Comparison of ENCODE assay signal across 14 cellular contexts in the genomic region with DNA sequence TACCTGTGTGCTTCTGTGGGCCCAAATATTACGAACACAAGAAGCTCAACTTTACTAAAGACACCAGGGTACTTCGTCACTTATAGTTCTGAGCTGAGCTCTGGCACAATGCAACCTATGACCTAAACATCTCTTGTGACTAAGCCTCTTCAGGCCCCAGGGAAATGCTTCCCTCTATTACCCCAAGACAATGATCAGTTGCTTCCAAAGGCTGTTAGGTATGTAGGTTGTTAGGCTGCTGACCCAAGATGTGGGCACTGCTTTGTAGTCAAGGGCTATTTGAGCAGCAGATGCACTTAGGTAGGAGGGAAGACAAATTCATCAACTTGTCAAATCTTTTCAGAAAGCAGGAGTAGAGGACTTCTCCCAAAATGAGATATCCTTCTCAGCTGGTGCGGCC.
DNase-seq lines count a peak whose midpoint lies in the region; ATAC-seq and TF ChIP-seq lines count a peak whose summit lies in the region.
"Had no signal": no experiment of that assay in that cellular context is flagged by ENCODE, and none has a peak within 500 bp of the region (broad histone marks: within the 10 kb centered on the region; RNA-seq: fewer than 3 reads in every experiment).

No MANE protein-coding gene starts in this region.

- no peak for TF ChIP-seq RAD21 in IMR-90 (IDR thresholded peaks at IDR 0.05; ENCODE audit: low read length)

- DNase-seq in IMR-90: no peak
- peak; percentile 4 for DNase-seq in epithelial cell of esophagus (ENCODE audit: low read depth)
- DNase-seq in islet precursor cell: peak; percentile 76
- no peak for DNase-seq in NCI-H524 (lab: John Stamatoyannopoulos, UW)
- DNase-seq in HK-2 (ENCODE audit: unreplicated experiment): no peak
- DNase-seq in mucosa of gallbladder (ENCODE audit: low spot score): no peak
- DNase-seq: Calu3; CD8-positive, alpha-beta T cell; DMS79 treated with DMSO at 0.1 percent for 48 hours; GF-D8 had no signal

- H3K27me3 ChIP-seq in IMR-90 (ENCODE audit: control insufficient read depth, insufficient read depth, low read length): peaks cover 24% of the 10 kb centered on the region
- H3K27me3 ChIP-seq: BLaER1 treated with 17β-estradiol and CSF1 and Interleukin-3, amounts not matched to agents 10 nM and 100 nM had no signal

- in situ Hi-C loops in IMR-90 (cut with MboI; ENCODE audit: low sequenced_read_pairs): no loop called here

- H2BK15ac ChIP-seq in IMR-90 (ENCODE audit: low read depth, low read length): no peak overlapping the region

- no TSS peak for BruUV-seq in IMR-90 (replicated peaks; lab: Mats Ljungman, UMichigan)

- CTCF ChIA-PET in IMR-90 (lab: Yijun Ruan, JAX): interaction anchor here (1.1 kb wide), 1 partner anchor 17 kb away, joined by 3 read pairs; no protein-coding TSS in a partner anchor

- peak overlapping the region; percentile 18; the same call in 1 of the 2 replicates for H3K18ac ChIP-seq in IMR-90 (ENCODE audit: low read depth, low read length)

- H2AK5ac ChIP-seq in IMR-90 (ENCODE audit: low read depth, low read length): no peak overlapping the region

- peaks cover 12% of the 10 kb centered on the region for H3K4me1 ChIP-seq in IMR-90 (ENCODE audit: control insufficient read depth, insufficient read depth, low read length)
- H3K4me1 ChIP-seq: BLaER1 treated with 17β-estradiol and CSF1 and Interleukin-3, amounts not matched to agents 10 nM and 100 nM; HAP-1 had no signal

- WGBS in IMR-90 (ENCODE audit: extremely low coverage in 2 of 2, insufficient read length in 1 of 2), 2 experiments: no CpG with 5 or more reads among the region's 3 CpGs

- peaks cover 12% of the 10 kb centered on the region for H3K9me3 ChIP-seq in IMR-90 (ENCODE audit: control insufficient read depth, insufficient read depth, low read length)
- H3K9me3 ChIP-seq: HAP-1 had no signal

- no peak overlapping the region for H2BK5ac ChIP-seq in IMR-90 (ENCODE audit: low read depth, low read length, poor library complexity, severe bottlenecking)

- no peak overlapping the region for H3K14ac ChIP-seq in IMR-90 (replicated peaks; ENCODE audit: low read depth, low read length)

- 0 out of 2 replicates have a peak, but pooled peaks cover 3% of the 10 kb centered on the region for H3K9me1 ChIP-seq in IMR-90 (ENCODE audit: insufficient read depth, low read length)

- ATAC-seq in IMR-90 (ENCODE audit: low read depth): no peak
- peak; percentile 24 for ATAC-seq in stimulated activated memory B cell treated with anti-CD40 and anti-IgM and Interleukin-4, amounts not matched to agents 10 μg/mL and 1 μg/mL and 100 μg/mL, for 72 hours
- ATAC-seq: CD8-positive, alpha-beta T cell had no signal

- intact Hi-C loops in IMR-90 (cut with micrococcal nuclease): loop anchor here (5.0 to 10.0 kb wide), 3 partner anchors 165 to 1197 kb away; no protein-coding TSS in a partner anchor

- H3K56ac ChIP-seq in IMR-90 (ENCODE audit: extremely low read depth, insufficient read depth, low read length): no peak overlapping the region

- H2AK9ac ChIP-seq in IMR-90 (replicated peaks; ENCODE audit: low read depth, low read length, poor library complexity): no peak overlapping the region

- no peak overlapping the region for H4K5ac ChIP-seq in IMR-90 (ENCODE audit: low read depth, low read length)

- no peak overlapping the region for H3K9ac ChIP-seq in IMR-90 (ENCODE audit: low read depth, low read length)
- H3K9ac ChIP-seq: BLaER1 treated with 17β-estradiol and CSF1 and Interleukin-3, amounts not matched to agents 10 nM and 100 nM had no signal

- H3K36me3 Mint-ChIP-seq in stimulated activated memory B cell treated with anti-CD40 and anti-IgM and Interleukin-4, amounts not matched to agents 10 μg/mL and 1 μg/mL and 100 μg/mL, for 72 hours: peaks cover 2% of the 10 kb centered on the region
- H3K36me3 Mint-ChIP-seq: CD8-positive, alpha-beta T cell had no signal

- no peak overlapping the region for H3K23ac ChIP-seq in IMR-90 (ENCODE audit: low read depth, low read length)

- H3K9me3 Mint-ChIP-seq in stimulated activated memory B cell treated with anti-CD40 and anti-IgM and Interleukin-4, amounts not matched to agents 10 μg/mL and 1 μg/mL and 100 μg/mL, for 72 hours: peaks cover 10% of the 10 kb centered on the region

- H4K91ac ChIP-seq in IMR-90 (ENCODE audit: insufficient read depth, low read depth, low read length): no peak overlapping the region

- no peak overlapping the region for H3K4me3 ChIP-seq in IMR-90 (ENCODE audit: insufficient read depth, low read depth, low read length)
- no peak overlapping the region for H3K4me3 ChIP-seq in epithelial cell of esophagus (ENCODE audit: low read length)
- H3K4me3 ChIP-seq: BLaER1 treated with 17β-estradiol and CSF1 and Interleukin-3, amounts not matched to agents 10 nM and 100 nM; HAP-1 had no signal

- H3K4ac ChIP-seq in IMR-90 (ENCODE audit: low read depth, low read length): no peak overlapping the region

- no peaks in the 10 kb centered on the region for H4K20me1 ChIP-seq in IMR-90 (ENCODE audit: insufficient read depth, low read length)
- H4K20me1 ChIP-seq: BLaER1 treated with 17β-estradiol and CSF1 and Interleukin-3, amounts not matched to agents 10 nM and 100 nM had no signal

- no peak overlapping the region for H2BK120ac ChIP-seq in IMR-90 (ENCODE audit: low read depth, low read length)

- H3K27ac ChIP-seq in IMR-90 (ENCODE audit: insufficient read depth, low read length): no peak overlapping the region
- H3K27ac ChIP-seq: BLaER1 treated with 17β-estradiol and CSF1 and Interleukin-3, amounts not matched to agents 10 nM and 100 nM had no signal

- no peaks in the 10 kb centered on the region for H3K36me3 ChIP-seq in IMR-90 (ENCODE audit: control insufficient read depth, insufficient read depth, low read length)
- H3K36me3 ChIP-seq: BLaER1 treated with 17β-estradiol and CSF1 and Interleukin-3, amounts not matched to agents 10 nM and 100 nM; HAP-1 had no signal

- no peak overlapping the region for H4K8ac ChIP-seq in IMR-90 (ENCODE audit: low read depth in 2 of 2, low read length in 2 of 2)

- no peak for TF ChIP-seq POLR2A in IMR-90 (IDR thresholded peaks at IDR 0.05; ENCODE audit: low read depth, low read length)

- no peak overlapping the region for H3K27ac Mint-ChIP-seq in stimulated activated memory B cell treated with anti-CD40 and anti-IgM and Interleukin-4, amounts not matched to agents 10 μg/mL and 1 μg/mL and 100 μg/mL, for 72 hours
- H3K27ac Mint-ChIP-seq: B cell; CD8-positive, alpha-beta T cell had no signal

- H2BK20ac ChIP-seq in IMR-90 (ENCODE audit: low read depth, low read length): no peak overlapping the region

- dilution Hi-C loops in IMR-90 (cut with HindIII; ENCODE audit: low sequenced_read_pairs, unreplicated experiment): no loop called here

- no peak overlapping the region for H2AFZ ChIP-seq in IMR-90 (replicated peaks; ENCODE audit: low read length, poor library complexity)

- H3K4me2 ChIP-seq in IMR-90 (ENCODE audit: low read depth, low read length): no peak overlapping the region
- H3K4me2 ChIP-seq: BLaER1 treated with 17β-estradiol and CSF1 and Interleukin-3, amounts not matched to agents 10 nM and 100 nM had no signal

- H3K4me3 Mint-ChIP-seq in stimulated activated memory B cell treated with anti-CD40 and anti-IgM and Interleukin-4, amounts not matched to agents 10 μg/mL and 1 μg/mL and 100 μg/mL, for 72 hours: no peak overlapping the region
- H3K4me3 Mint-ChIP-seq: B cell; CD8-positive, alpha-beta T cell had no signal

- no peaks in the 10 kb centered on the region for H3K27me3 Mint-ChIP-seq in stimulated activated memory B cell treated with anti-CD40 and anti-IgM and Interleukin-4, amounts not matched to agents 10 μg/mL and 1 μg/mL and 100 μg/mL, for 72 hours
- H3K27me3 Mint-ChIP-seq: B cell had no signal

- TF ChIP-seq CTCF in IMR-90 (conservative IDR thresholded peaks at IDR 0.05; ENCODE audit: low read depth, low read length): no peak
- TF ChIP-seq CTCF in epithelial cell of esophagus (IDR thresholded peaks at IDR 0.05; ENCODE audit: insufficient read depth, low read depth, low read length, missing control alignments): no peak

- no peaks in the 10 kb centered on the region for H3K4me1 Mint-ChIP-seq in stimulated activated memory B cell treated with anti-CD40 and anti-IgM and Interleukin-4, amounts not matched to agents 10 μg/mL and 1 μg/mL and 100 μg/mL, for 72 hours
- H3K4me1 Mint-ChIP-seq: B cell had no signal

- no peaks in the 10 kb centered on the region for H3K79me1 ChIP-seq in IMR-90 (ENCODE audit: low read depth in 1 of 2, low read length in 2 of 2)

- POLR2A ChIA-PET in IMR-90 (lab: Charles Lee; ENCODE audit: unreplicated experiment): no interaction called here

TF ChIP-seq in IMR-90, 13 proteins besides CTCF, POLR2A, EP300 and RAD21:
- no peak for TF ChIP-seq CEBPB (IDR thresholded peaks at IDR 0.05; ENCODE audit: low read depth, low read length)
- TF ChIP-seq NFE2L2 (IDR thresholded peaks at IDR 0.05; ENCODE audit: low read depth, low read length): no peak
- no peak for TF ChIP-seq RFX5 (IDR thresholded peaks at IDR 0.05; ENCODE audit: low read depth, low read length)
- TF ChIP-seq, protein P1, sequence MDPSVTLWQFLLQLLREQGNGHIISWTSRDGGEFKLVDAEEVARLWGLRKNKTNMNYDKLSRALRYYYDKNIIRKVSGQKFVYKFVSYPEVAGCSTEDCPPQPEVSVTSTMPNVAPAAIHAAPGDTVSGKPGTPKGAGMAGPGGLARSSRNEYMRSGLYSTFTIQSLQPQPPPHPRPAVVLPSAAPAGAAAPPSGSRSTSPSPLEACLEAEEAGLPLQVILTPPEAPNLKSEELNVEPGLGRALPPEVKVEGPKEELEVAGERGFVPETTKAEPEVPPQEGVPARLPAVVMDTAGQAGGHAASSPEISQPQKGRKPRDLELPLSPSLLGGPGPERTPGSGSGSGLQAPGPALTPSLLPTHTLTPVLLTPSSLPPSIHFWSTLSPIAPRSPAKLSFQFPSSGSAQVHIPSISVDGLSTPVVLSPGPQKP (IDR thresholded peaks at IDR 0.05; ENCODE audit: borderline replicate concordance, low read depth, low read length): no peak
- no peak for TF ChIP-seq FOS (IDR thresholded peaks at IDR 0.05; ENCODE audit: low read depth, low read length)
- no peak for TF ChIP-seq MXI1 (IDR thresholded peaks at IDR 0.05; ENCODE audit: borderline replicate concordance, low read depth, low read length)
- no peak for TF ChIP-seq BHLHE40 (IDR thresholded peaks at IDR 0.05; ENCODE audit: low read depth, low read length)

Comparison
In these comparisons a context has a peak if more than half of its experiments do, and no peak if none do; other contexts are left out.
1. DNase-seq: peak in epithelial cell of esophagus (single experiment) and islet precursor cell (single experiment); none in IMR-90 (single experiment), NCI-H524 (0 of 2), HK-2 (single experiment) and mucosa of gallbladder (single experiment).